8 cellular contexts compared by ENCODE assay signal in genomic region chr20:24993337-24994185, GRCh38. TPM values are rescaled to one million over a fixed set of nuclear protein-coding genes. Genes with fewer than 3 reads are reported as not detected.
A peak's percentile ranks its signal among the peaks of the same experiment; 100 is the strongest.
DNase-seq lines count a peak whose midpoint lies in the region; ATAC-seq and TF ChIP-seq lines count a peak whose summit lies in the region.

No MANE protein-coding gene starts in this region.

- peak overlapping the region; percentile 66 for H2AFZ ChIP-seq in OCI-LY3 (ENCODE audit: low read depth, low read length)

- H3K36me3 ChIP-seq in BLaER1 (0 out of 2 replicates have a peak, but pooled peaks cover 4% of the 10 kb centered on the region), OCI-LY3 (replicated peaks; ENCODE audit: low read depth, low read length) (peaks cover 4% of the 10 kb centered on the region), transverse colon (no peaks in the 10 kb centered on the region)

- peak overlapping the region; percentile 98 for H3K4me3 Mint-ChIP-seq in HFFc6

- H3K4me1 ChIP-seq in BLaER1 (peaks cover 72% of the 10 kb centered on the region), OCI-LY3 (ENCODE audit: low read length) (peaks cover 40% of the 10 kb centered on the region), transverse colon (peaks cover 15 to 42% (median 20%) of the 10 kb centered on the region in 4 donors)

- no peak for TF ChIP-seq EP300 in transverse colon (IDR thresholded peaks at IDR 0.05; ENCODE audit: low read depth)

- peak; percentile 56 for DNase-seq in HFFc6
- peak; percentile 53 for DNase-seq in dedifferentiated amniotic fluid mesenchymal stem cell (ENCODE audit: extremely low spot score)
- DNase-seq in medulla oblongata (ENCODE audit: extremely low spot score): peak; percentile 82
- no peak for DNase-seq in transverse colon
- no peak for DNase-seq in NCI-H1436 treated with DMSO at 0.1 percent for 48 hours (lab: John Stamatoyannopoulos, UW)

- TF ChIP-seq POLR2A in transverse colon (IDR thresholded peaks at IDR 0.05): no peak

- H3K9me3 ChIP-seq in BLaER1 (no peaks in the 10 kb centered on the region), OCI-LY3 (ENCODE audit: insufficient read depth, low read length) (no peaks in the 10 kb centered on the region), transverse colon (no peaks in the 10 kb centered on the region)

- no peaks in the 10 kb centered on the region for H3K9me3 Mint-ChIP-seq in HFFc6

- H3K27me3 ChIP-seq in BLaER1: no peaks in the 10 kb centered on the region
- H3K27me3 ChIP-seq in OCI-LY3 (ENCODE audit: low read depth, low read length): peaks cover 17% of the 10 kb centered on the region
- no peaks in the 10 kb centered on the region for H3K27me3 ChIP-seq in transverse colon

- ATAC-seq in GM19035 (IDR thresholded peaks at IDR 0.05; ENCODE audit: unreplicated experiment): no peak

- H3K27me3 Mint-ChIP-seq in HFFc6 (ENCODE audit: insufficient read depth): peaks cover 12% of the 10 kb centered on the region

- H3K4me3 ChIP-seq in BLaER1: peak overlapping the region; percentile 91
- peak overlapping the region; percentile 96 for H3K4me3 ChIP-seq in OCI-LY3 (ENCODE audit: low read length)
- H3K4me3 ChIP-seq in transverse colon: peak overlapping the region in 3 of 4 donors; percentile 71 to 96 (median 81)

- WGBS in transverse colon (ENCODE audit: low coverage in 1 of 2), 2 donors: 27 to 31% methylated on average over 8 to 9 of the region's 9 CpGs

- H3K36me3 Mint-ChIP-seq in HFFc6 (ENCODE audit: low read depth): no peaks in the 10 kb centered on the region; the same call in none of the 2 replicates

- H3K27ac ChIP-seq in BLaER1 (peak overlapping the region; percentile 87), OCI-LY3 (ENCODE audit: low read length) (peak overlapping the region; percentile 56), transverse colon (peak overlapping the region; percentile 92 to 96 (median 94))

- H4K20me1 ChIP-seq in BLaER1 (peaks cover 9% of the 10 kb centered on the region; the same call in 1 of the 2 replicates), OCI-LY3 (ENCODE audit: insufficient read depth, low read length) (no peaks in the 10 kb centered on the region)

- peaks cover 56% of the 10 kb centered on the region for H3K4me1 Mint-ChIP-seq in HFFc6 (ENCODE audit: low read depth)

- peak overlapping the region; percentile 90 for H3K9ac ChIP-seq in BLaER1
- H3K9ac ChIP-seq in OCI-LY3 (ENCODE audit: low read length): peak overlapping the region; percentile 71

- TF ChIP-seq CTCF in HFFc6 (IDR thresholded peaks at IDR 0.05) (peak; percentile 65), OCI-LY3 (IDR thresholded peaks at IDR 0.05; ENCODE audit: low read depth, low read length) (peak; percentile 50), transverse colon (IDR thresholded peaks at IDR 0.05) (peak in 4 of 5 experiments; percentile 22 to 34 (median 30))

- peak overlapping the region; percentile 95 for H3K27ac Mint-ChIP-seq in HFFc6

- intact Hi-C loops in transverse colon (cut with DNase I; ENCODE audit: low total_unique reads): loop anchor here (2.0 to 10.0 kb wide), 2 partner anchors 71 to 411 kb away; partner anchors contain the start of gene GINS1

- H3K79me2 ChIP-seq in OCI-LY3 (ENCODE audit: low read length): peaks cover 39% of the 10 kb centered on the region

- peak overlapping the region; percentile 95 for H3K4me2 ChIP-seq in BLaER1
- peak overlapping the region; percentile 73 for H3K4me2 ChIP-seq in OCI-LY3 (ENCODE audit: low read length)

- in situ Hi-C loops in transverse colon (cut with MboI; ENCODE audit: low pct_ligation_motif_present in 1 of 4, low pct_unique_long_range_greater_than_20kb in 1 of 4, low sequenced_read_pairs in 3 of 4): loop anchor here (5.0 to 25.0 kb wide), 7 partner anchors 71 to 419 kb away; partner anchors contain the start of genes ENTPD6 (in 2 of the 4), ABHD12 (in 1 of the 4) and GINS1 (in 1 of the 4)

RNA-seq across cellular contexts. Expression of gene APMAP, which starts 1.0 kb away (rescaled TPM):
- 100 to 1,000 TPM; 119 to 137 (median 129) TPM for total RNA-seq in HFFc6 (2021; fragmentation: NEBNext Ultra II Directional; extraction: Animal tissue kit (Norgen Biotek cat#: 25700))
- total RNA-seq in transverse colon: 10 to 100 TPM; 14.9 to 88.6 (median 50.2) TPM

RNA-seq across cellular contexts. Expression of gene CST7, which starts 44.5 kb away (rescaled TPM):
- total RNA-seq in HFFc6 (2021; fragmentation: NEBNext Ultra II Directional; extraction: Animal tissue kit (Norgen Biotek cat#: 25700)): not detected
- total RNA-seq in transverse colon: 1 to 10 TPM in 2 of 4 donors, not detected in 2; 3.2 to 3.3 TPM

Comparison
In these comparisons a context has a peak if more than half of its experiments do, and no peak if none do; other contexts are left out.
1. DNase-seq: peak in HFFc6 (single experiment), dedifferentiated amniotic fluid mesenchymal stem cell (single experiment) and medulla oblongata (single experiment); none in transverse colon (single experiment) and NCI-H1436 treated with DMSO at 0.1 percent for 48 hours (single experiment).
2. Peak in every context shown above with its lines, with median percentiles within 50 percentile points of each other: H3K27ac ChIP-seq, H3K4me3 ChIP-seq and CTCF ChIP-seq.